In the genomic region with DNA sequence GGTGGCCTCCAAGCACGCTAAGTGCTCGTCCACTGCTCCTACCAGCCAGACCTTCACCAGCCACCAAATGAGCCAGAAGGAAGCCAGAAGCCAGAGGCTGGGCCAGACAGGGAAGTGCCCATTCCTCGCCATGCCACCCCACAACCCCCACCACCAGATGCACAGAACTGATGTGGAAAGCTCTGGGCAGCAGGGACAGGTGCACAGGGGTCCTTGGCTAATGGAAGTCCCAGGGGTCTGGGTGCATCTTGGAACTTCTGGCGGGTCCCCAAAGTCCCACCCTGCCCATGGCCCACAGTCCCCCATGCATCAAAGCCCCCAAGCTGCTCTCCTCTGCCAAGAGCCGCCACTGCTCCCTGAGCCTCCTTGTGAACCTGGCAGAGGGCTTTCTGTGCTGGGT, we compare ENCODE assay signal across 18 cellular contexts.
DNase-seq lines count a peak whose midpoint lies in the region; ATAC-seq and TF ChIP-seq lines count a peak whose summit lies in the region.
"Had no signal": no experiment of that assay in that cellular context is flagged by ENCODE, and none has a peak within 500 bp of the region (broad histone marks: within the 10 kb centered on the region; RNA-seq: fewer than 3 reads in every experiment).

No MANE protein-coding gene starts in this region.

- peak overlapping the region; percentile 23 to 70 for H3K27ac Mint-ChIP-seq in natural killer cell treated with Interleukin-12 subunit alpha and Interleukin-12 subunit beta and Interleukin-15 and Interleukin-18, amount 100 ng/mL, for 72 hours
- no peak overlapping the region for H3K27ac Mint-ChIP-seq in natural killer cell
- H3K27ac Mint-ChIP-seq: CD4-positive, CD25-positive, alpha-beta regulatory T cell; H9 had no signal

- no peak overlapping the region for H2BK5ac ChIP-seq in neuronal stem cell (ENCODE audit: low read length)

- no CpG with 5 or more reads among the region's 5 CpGs for WGBS in neuronal stem cell (ENCODE audit: extremely low coverage in 2 of 2, insufficient read length in 2 of 2, insufficient replicate concordance in 1 of 2), 2 donors
- 75 to 94% (median 82%) methylated on average over 3 to 5 of the region's 5 CpGs for WGBS in spleen, 5 donors

- no peak overlapping the region for H2BK12ac ChIP-seq in neuronal stem cell (ENCODE audit: low read length)

- TF ChIP-seq CTCF in natural killer cell (IDR thresholded peaks at IDR 0.05), result no peak
- no peak for TF ChIP-seq CTCF in spleen (IDR thresholded peaks at IDR 0.05 in 8 of 11, conservative IDR thresholded peaks at IDR 0.05 in 3 of 11)

- no peaks in the 10 kb centered on the region for H3K27me3 Mint-ChIP-seq in natural killer cell treated with Interleukin-12 subunit alpha and Interleukin-12 subunit beta and Interleukin-15 and Interleukin-18, amount 100 ng/mL, for 72 hours
- no peaks in the 10 kb centered on the region for H3K27me3 Mint-ChIP-seq in natural killer cell (ENCODE audit: low read depth in 2 of 2)
- H3K27me3 Mint-ChIP-seq: CD8-positive, alpha-beta memory T cell had no signal

- H3K14ac ChIP-seq in neuronal stem cell (ENCODE audit: low read length), result peak overlapping the region; percentile 13

- H3K79me1 ChIP-seq in neuronal stem cell (ENCODE audit: low read depth, low read length), result no peaks in the 10 kb centered on the region

- H3K4me3 ChIP-seq in neuronal stem cell (ENCODE audit: low read length in 2 of 2) (no peak overlapping the region), spleen (no peak overlapping the region)
- H3K4me3 ChIP-seq: GM12878 had no signal

- no peak overlapping the region for H3K4me3 Mint-ChIP-seq in natural killer cell treated with Interleukin-12 subunit alpha and Interleukin-12 subunit beta and Interleukin-15 and Interleukin-18, amount 100 ng/mL, for 72 hours
- no peak overlapping the region for H3K4me3 Mint-ChIP-seq in natural killer cell
- H3K4me3 Mint-ChIP-seq: CD4-positive, CD25-positive, alpha-beta regulatory T cell; CD8-positive, alpha-beta memory T cell; H9 had no signal

- H3K9ac ChIP-seq in neuronal stem cell (ENCODE audit: low read depth, low read length, poor library complexity), result no peak overlapping the region

- no peak overlapping the region for H4K8ac ChIP-seq in neuronal stem cell (ENCODE audit: low read depth, low read length)

- intact Hi-C loops in natural killer cell (cut with micrococcal nuclease) (no loop called here), spleen (cut with DNase I; ENCODE audit: low total_unique reads) (no loop called here)

- peaks cover 1 to 10% of the 10 kb centered on the region in 2 donors for H3K4me1 ChIP-seq in neuronal stem cell (ENCODE audit: control insufficient read depth in 2 of 2, insufficient read depth in 1 of 2, low read depth in 1 of 2, low read length in 2 of 2)
- peaks cover 0 to 38% (median 7%) of the 10 kb centered on the region in 6 donors for H3K4me1 ChIP-seq in spleen
- H3K4me1 ChIP-seq: BE2C had no signal

- H3K27ac ChIP-seq in neuronal stem cell (replicated peaks; ENCODE audit: low read length) (no peak overlapping the region), spleen (no peak overlapping the region)

- no peak overlapping the region for H4K91ac ChIP-seq in neuronal stem cell (ENCODE audit: low read depth, low read length, poor library complexity)

- H3K9me3 ChIP-seq in neuronal stem cell (replicated peaks in 1 of 2; ENCODE audit: control insufficient read depth in 2 of 2, insufficient read depth in 1 of 2, low read depth in 1 of 2, low read length in 2 of 2) (peaks cover 13 to 19% of the 10 kb centered on the region in 2 donors), spleen (peaks cover 0 to 29% (median 11%) of the 10 kb centered on the region in 8 donors)
- H3K9me3 ChIP-seq: BE2C had no signal

- in situ Hi-C loops in ACHN (cut with HindIII; ENCODE audit: low pct_ligation_motif_present, low pct_unique_long_range_greater_than_20kb, low sequenced_read_pairs), result no loop called here

- H3K4me2 ChIP-seq in neuronal stem cell (ENCODE audit: insufficient read depth, low read length, poor library complexity, severe bottlenecking), result no peak overlapping the region

- H3K18ac ChIP-seq in neuronal stem cell (ENCODE audit: low read length), result peak overlapping the region; percentile 30

- no peaks in the 10 kb centered on the region for H3K9me3 Mint-ChIP-seq in natural killer cell treated with Interleukin-12 subunit alpha and Interleukin-12 subunit beta and Interleukin-15 and Interleukin-18, amount 100 ng/mL, for 72 hours
- H3K9me3 Mint-ChIP-seq in natural killer cell, result no peaks in the 10 kb centered on the region

- H3K36me3 ChIP-seq in neuronal stem cell (replicated peaks in 1 of 2; ENCODE audit: control insufficient read depth in 2 of 2, insufficient read depth in 2 of 2, low read length in 2 of 2) (no peaks in the 10 kb centered on the region), spleen (no peaks in the 10 kb centered on the region)
- H3K36me3 ChIP-seq: BE2C had no signal

- peak overlapping the region; percentile 2 for H2BK15ac ChIP-seq in neuronal stem cell (ENCODE audit: low read length)

- no peak overlapping the region for H3K4ac ChIP-seq in neuronal stem cell (ENCODE audit: low read length)

- H2AK5ac ChIP-seq in neuronal stem cell (ENCODE audit: low read depth, low read length), result peak overlapping the region; percentile 57

- peaks cover 31 to 42% of the 10 kb centered on the region in 2 donors for H3K4me1 Mint-ChIP-seq in natural killer cell treated with Interleukin-12 subunit alpha and Interleukin-12 subunit beta and Interleukin-15 and Interleukin-18, amount 100 ng/mL, for 72 hours (ENCODE audit: low read depth in 2 of 2)
- peaks cover 26 to 39% of the 10 kb centered on the region in 2 donors for H3K4me1 Mint-ChIP-seq in natural killer cell

- H3K27me3 ChIP-seq in neuronal stem cell (ENCODE audit: control insufficient read depth in 3 of 3, insufficient read depth in 3 of 3, low read depth in 1 of 3, low read length in 3 of 3), result no peaks in the 10 kb centered on the region
- H3K27me3 ChIP-seq in spleen (replicated peaks in 1 of 7), result peaks cover 0 to 8% (median 0%) of the 10 kb centered on the region in 7 donors
- H3K27me3 ChIP-seq: BE2C had no signal

- no peak for ATAC-seq in natural killer cell treated with Interleukin-12 subunit alpha and Interleukin-12 subunit beta and Interleukin-15 and Interleukin-18, amount 100 ng/mL, for 72 hours
- no peak for ATAC-seq in natural killer cell
- ATAC-seq: GM12878 had no signal

- no peak overlapping the region for H3K23ac ChIP-seq in neuronal stem cell (ENCODE audit: low read depth, low read length, poor library complexity)

- peaks cover 14% of the 10 kb centered on the region for H3K36me3 Mint-ChIP-seq in natural killer cell treated with Interleukin-12 subunit alpha and Interleukin-12 subunit beta and Interleukin-15 and Interleukin-18, amount 100 ng/mL, for 72 hours
- no peaks in the 10 kb centered on the region for H3K36me3 Mint-ChIP-seq in natural killer cell
- H3K36me3 Mint-ChIP-seq: CD4-positive, CD25-positive, alpha-beta regulatory T cell had no signal

- no peak for DNase-seq in natural killer cell treated with Interleukin-12 subunit alpha and Interleukin-12 subunit beta and Interleukin-15 and Interleukin-18, amount 100 ng/mL, for 72 hours (ENCODE audit: low spot score)
- DNase-seq in natural killer cell (no peak), neuronal stem cell (ENCODE audit: low spot score) (no peak), spleen (peak; percentile 53), ACHN (no peak)
- no peak for DNase-seq in activated CD8-positive, alpha-beta memory T cell treated with anti-CD3 and anti-CD28 coated beads for 24 hours
- no peak for DNase-seq in activated CD8-positive, alpha-beta memory T cell treated with anti-CD3 and anti-CD28 coated beads, Interleukin-2, amount 50 U/mL, for 48 hours
- DNase-seq: BE2C; C1 segment of cervical spinal cord; CD4-positive, CD25-positive, alpha-beta regulatory T cell; CD8-positive, alpha-beta memory T cell; COR-L47; DMS 273 treated with DMSO at 0.1 percent for 48 hours; DMS53; DND-41; EL; H9 had no signal

- no peak overlapping the region for H2AFZ ChIP-seq in neuronal stem cell (ENCODE audit: low read length)

- no peak for TF ChIP-seq POLR2A in spleen (IDR thresholded peaks at IDR 0.05)

- no peak overlapping the region for H2BK120ac ChIP-seq in neuronal stem cell (ENCODE audit: low read depth, low read length)

Comparison
In these comparisons a context has a peak if more than half of its experiments do, and no peak if none do; other contexts are left out.
1. H3K27ac Mint-ChIP-seq: peak in natural killer cell treated with Interleukin-12 subunit alpha and Interleukin-12 subunit beta and Interleukin-15 and Interleukin-18, amount 100 ng/mL, for 72 hours (2 of 2); none in natural killer cell (0 of 2).